In genomic region chr10:2054728-2055127, GRCh38 we compare ENCODE assay signal across 6 cellular contexts.
"Had no signal": no experiment of that assay in that cellular context is flagged by ENCODE, and none has a peak within 500 bp of the region (broad histone marks: within the 10 kb centered on the region; RNA-seq: fewer than 3 reads in every experiment).

No MANE protein-coding gene starts in this region.

- DNase-seq: IMR-90, KBM-7, KG1 had no signal

- H3K4me3 ChIP-seq: K562 had no signal

- ATAC-seq: HepG2, K562 had no signal

- H3K27ac ChIP-seq: HL-60 had no signal
